In the genomic region with DNA sequence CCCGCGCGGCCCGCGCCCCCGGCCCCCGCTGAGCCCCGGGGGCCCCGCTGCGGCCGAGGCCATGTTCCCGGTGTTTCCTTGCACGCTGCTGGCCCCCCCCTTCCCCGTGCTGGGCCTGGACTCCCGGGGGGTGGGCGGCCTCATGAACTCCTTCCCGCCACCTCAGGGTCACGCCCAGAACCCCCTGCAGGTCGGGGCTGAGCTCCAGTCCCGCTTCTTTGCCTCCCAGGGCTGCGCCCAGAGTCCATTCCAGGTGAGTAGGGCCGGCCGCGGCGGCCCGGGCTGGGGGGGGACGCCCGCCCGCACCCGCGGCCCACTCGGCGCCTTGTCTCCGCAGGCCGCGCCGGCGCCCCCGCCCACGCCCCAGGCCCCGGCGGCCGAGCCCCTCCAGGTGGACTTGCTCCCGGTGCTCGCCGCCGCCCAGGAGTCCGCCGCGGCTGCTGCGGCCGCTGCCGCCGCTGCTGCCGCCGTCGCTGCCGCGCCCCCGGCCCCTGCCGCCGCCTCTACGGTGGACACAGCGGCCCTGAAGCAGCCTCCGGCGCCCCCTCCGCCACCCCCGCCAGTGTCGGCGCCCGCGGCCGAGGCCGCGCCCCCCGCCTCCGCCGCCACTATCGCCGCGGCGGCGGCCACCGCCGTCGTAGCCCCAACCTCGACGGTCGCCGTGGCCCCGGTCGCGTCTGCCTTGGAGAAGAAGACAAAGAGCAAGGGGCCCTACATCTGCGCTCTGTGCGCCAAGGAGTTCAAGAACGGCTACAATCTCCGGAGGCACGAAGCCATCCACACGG, we compare ENCODE assay signal across 8 cellular contexts. TPM values are rescaled to one million over a fixed set of nuclear protein-coding genes. Genes with fewer than 3 reads are reported as not detected.
DNase-seq lines count a peak whose midpoint lies in the region; ATAC-seq and TF ChIP-seq lines count a peak whose summit lies in the region.

No MANE protein-coding gene starts in this region.

- peaks cover 5% of the 10 kb centered on the region for H3K36me3 ChIP-seq in mucosa of stomach (ENCODE audit: control insufficient read depth, insufficient read depth, low read length)

- CTCF ChIA-PET in WTC11 (lab: Charles Lee) = interaction anchor here (0.5 to 3.3 kb wide), 16 partner anchors 10 to 254 kb away, joined by 3 to 33 read pairs (median 7); partner anchors contain the start of genes ASPHD1, KIF22, PAGR1 and SEZ6L2

- H3K9me3 ChIP-seq in mucosa of stomach (ENCODE audit: control insufficient read depth, low read length) = no peaks in the 10 kb centered on the region

- no peaks in the 10 kb centered on the region for H3K27me3 Mint-ChIP-seq in WTC11 (ENCODE audit: low read depth)
- H3K27me3 Mint-ChIP-seq in type B pancreatic cell = no peaks in the 10 kb centered on the region

- no peaks in the 10 kb centered on the region for H3K27me3 ChIP-seq in mucosa of stomach (ENCODE audit: control insufficient read depth, insufficient read depth, low read length)

- no peak for ATAC-seq in WTC11
- no peak for ATAC-seq in GM18909 (IDR thresholded peaks at IDR 0.05; ENCODE audit: poor library complexity, unreplicated experiment)

- H3K4me3 ChIP-seq in mucosa of stomach (ENCODE audit: low read length) = peak overlapping the region; percentile 41

- H3K4me1 Mint-ChIP-seq in WTC11 (peaks cover 50% of the 10 kb centered on the region), type B pancreatic cell (ENCODE audit: unreplicated experiment) (peaks cover 40% of the 10 kb centered on the region)

- peak overlapping the region; percentile 66 for H3K9ac ChIP-seq in mucosa of stomach (ENCODE audit: low read length)

- TF ChIP-seq CTCF in WTC11 (IDR thresholded peaks at IDR 0.05) (no peak), type B pancreatic cell (conservative IDR thresholded peaks at IDR 0.05) (no peak)

- H3K4me1 ChIP-seq in mucosa of stomach (ENCODE audit: control insufficient read depth, insufficient read depth, low read length) = peaks cover 53% of the 10 kb centered on the region

- peak; percentile 63 for DNase-seq in NK-92 treated with Interleukin-12 subunit alpha and Interleukin-12 subunit beta, amount 100 ng/mL, for 24 hours (lab: John Stamatoyannopoulos, UW)
- DNase-seq in NK-92 (lab: John Stamatoyannopoulos, UW; ENCODE audit: unreplicated experiment) = no peak
- DNase-seq in NCI-H1417 treated with DMSO at 0.1 percent for 48 hours (lab: John Stamatoyannopoulos, UW) = peak; percentile 35
- DNase-seq in WTC11 (ENCODE audit: low spot score) = peak; percentile 68
- DNase-seq in ecto neural progenitor cell (ENCODE audit: low spot score) = peak; percentile 83
- no peak for DNase-seq in type B pancreatic cell (ENCODE audit: extremely low spot score, unreplicated experiment)

- H3K27ac Mint-ChIP-seq in WTC11 (no peak overlapping the region), type B pancreatic cell (peak overlapping the region; percentile 84)

- H3K4me3 Mint-ChIP-seq in WTC11 (peak overlapping the region; percentile 88), type B pancreatic cell (peak overlapping the region; percentile 86)

- POLR2A ChIA-PET in WTC11 (lab: Charles Lee) = interaction anchor here (0.6 to 2.4 kb wide), 11 partner anchors 9 to 988 kb away, joined by 3 to 12 read pairs (median 5); partner anchors contain the start of genes CDIPT, KIF22, PAGR1 and QPRT

- H3K36me3 Mint-ChIP-seq in WTC11 (peaks cover 19% of the 10 kb centered on the region), type B pancreatic cell (peaks cover 4% of the 10 kb centered on the region)

- no peaks in the 10 kb centered on the region for H3K9me3 Mint-ChIP-seq in WTC11
- H3K9me3 Mint-ChIP-seq in type B pancreatic cell = no peaks in the 10 kb centered on the region

TF ChIP-seq in WTC11, 78 proteins besides CTCF, POLR2A, EP300 and RAD21 (continues in another document):
- TF ChIP-seq FOXK1 (CRISPR knock-in tag; IDR thresholded peaks at IDR 0.05) = peak; percentile 56
- TF ChIP-seq SP1 (CRISPR knock-in tag; conservative IDR thresholded peaks at IDR 0.05) = peak; percentile 60; the same call in 1 of the 2 replicates
- no peak for TF ChIP-seq ERG (CRISPR knock-in tag; IDR thresholded peaks at IDR 0.05)
- no peak for TF ChIP-seq ATF6 (CRISPR knock-in tag; IDR thresholded peaks at IDR 0.05)
- peak; percentile 65 for TF ChIP-seq ZNF423 (CRISPR knock-in tag; IDR thresholded peaks at IDR 0.05)
- TF ChIP-seq ZNF281 (CRISPR knock-in tag; IDR thresholded peaks at IDR 0.05) = no peak
- TF ChIP-seq ELF4 (CRISPR knock-in tag; IDR thresholded peaks at IDR 0.05; ENCODE audit: low read depth) = no peak
- no peak for TF ChIP-seq HMGXB4 (CRISPR knock-in tag; IDR thresholded peaks at IDR 0.05)
- no peak for TF ChIP-seq NR1H2 (CRISPR knock-in tag; IDR thresholded peaks at IDR 0.05)
- TF ChIP-seq, protein P1, sequence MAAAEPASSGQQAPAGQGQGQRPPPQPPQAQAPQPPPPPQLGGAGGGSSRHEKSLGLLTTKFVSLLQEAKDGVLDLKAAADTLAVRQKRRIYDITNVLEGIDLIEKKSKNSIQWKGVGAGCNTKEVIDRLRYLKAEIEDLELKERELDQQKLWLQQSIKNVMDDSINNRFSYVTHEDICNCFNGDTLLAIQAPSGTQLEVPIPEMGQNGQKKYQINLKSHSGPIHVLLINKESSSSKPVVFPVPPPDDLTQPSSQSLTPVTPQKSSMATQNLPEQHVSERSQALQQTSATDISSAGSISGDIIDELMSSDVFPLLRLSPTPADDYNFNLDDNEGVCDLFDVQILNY (CRISPR knock-in tag; IDR thresholded peaks at IDR 0.05) = peak; percentile 90

RNA-seq across cellular contexts. Expression of gene MAZ, which starts 0.5 kb away (rescaled TPM):
- 392 to 405 TPM (median 395 TPM) in 3 replicates for total RNA-seq in WTC11 (2021)
- 207 and 294 TPM in 2 replicates for total RNA-seq in type B pancreatic cell (ENCODE audit: low replicate concordance)

RNA-seq across cellular contexts. Expression of gene PRRT2, which starts 5.2 kb away (rescaled TPM):
- total RNA-seq in WTC11 (2021) (20.5 to 25.3 TPM (median 23.6 TPM) in 3 replicates), type B pancreatic cell (ENCODE audit: low replicate concordance) (1.4 and 15.1 TPM in 2 replicates)

RNA-seq across cellular contexts. Expression of gene PAGR1, which starts 9.1 kb away (rescaled TPM):
- total RNA-seq in WTC11 (2021) (60.1 to 69.0 TPM (median 66.8 TPM) in 3 replicates), type B pancreatic cell (ENCODE audit: low replicate concordance) (25.5 and 33.5 TPM in 2 replicates)

RNA-seq across cellular contexts. Expression of gene MVP, which starts 13.4 kb away (rescaled TPM):
- total RNA-seq in WTC11 (2021) = 8.9 to 10.8 TPM (median 10.0 TPM) in 3 replicates
- total RNA-seq in type B pancreatic cell (ENCODE audit: low replicate concordance) = 27.4 and 46.3 TPM in 2 replicates

RNA-seq across cellular contexts. Expression of gene KIF22, which starts 16.3 kb away (rescaled TPM):
- total RNA-seq in WTC11 (2021) (165 to 182 TPM (median 175 TPM) in 3 replicates), type B pancreatic cell (ENCODE audit: low replicate concordance) (54.8 and 112 TPM in 2 replicates)

Comparison
In these comparisons a context has a peak if more than half of its experiments do, and no peak if none do; other contexts are left out.
1. DNase-seq: peak in NK-92 treated with Interleukin-12 subunit alpha and Interleukin-12 subunit beta, amount 100 ng/mL, for 24 hours (single experiment), NCI-H1417 treated with DMSO at 0.1 percent for 48 hours (single experiment), WTC11 (single experiment) and ecto neural progenitor cell (single experiment); none in NK-92 (single experiment) and type B pancreatic cell (single experiment).